In the genomic region with DNA sequence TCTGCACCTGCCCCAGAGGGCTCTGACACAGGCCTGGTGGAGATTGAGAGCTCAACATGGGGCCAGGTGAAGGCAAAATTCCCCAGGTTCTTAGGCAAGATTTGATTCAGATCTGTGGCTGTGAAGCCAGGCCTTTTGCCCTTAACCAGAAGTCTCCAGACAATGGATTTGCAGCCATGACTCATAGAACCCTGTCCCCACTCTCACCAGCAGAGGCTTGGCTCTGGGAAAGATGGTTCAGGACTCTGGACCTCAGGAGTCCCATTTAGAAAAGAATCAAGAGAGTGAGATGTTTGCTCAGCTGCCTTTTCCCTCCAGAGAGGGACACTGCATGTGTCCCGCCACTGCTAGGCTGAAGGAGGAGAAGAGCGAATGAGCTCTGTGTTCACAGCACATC, we compare ENCODE assay signal across 8 cellular contexts.
DNase-seq lines count a peak whose midpoint lies in the region; ATAC-seq and TF ChIP-seq lines count a peak whose summit lies in the region.

No MANE protein-coding gene starts in this region.

- H3K4me1 Mint-ChIP-seq in stimulated activated naive CD8-positive, alpha-beta T cell treated with anti-CD3 and anti-CD28 coated beads, Interleukin-15, Interleukin-2, amounts not matched to agents 100 ng/mL and 50 ng/mL, for 24 hours (ENCODE audit: low read depth) = peaks cover 88% of the 10 kb centered on the region
- H3K4me1 Mint-ChIP-seq in T-helper 2 cell treated with Interferon-gamma antibody and Interleukin-4, amounts not matched to agents 5 μg/mL and 100 μg/mL, for 36 hours (ENCODE audit: low read depth) = peaks cover 55% of the 10 kb centered on the region

- peak overlapping the region; percentile 70 for H3K4me3 Mint-ChIP-seq in stimulated activated naive CD8-positive, alpha-beta T cell treated with anti-CD3 and anti-CD28 coated beads, Interleukin-15, Interleukin-2, amounts not matched to agents 100 ng/mL and 50 ng/mL, for 24 hours
- H3K4me3 Mint-ChIP-seq in T-helper 2 cell treated with Interferon-gamma antibody and Interleukin-4, amounts not matched to agents 5 μg/mL and 100 μg/mL, for 36 hours = peak overlapping the region; percentile 76

- H3K4me3 ChIP-seq in gastrocnemius medialis = no peak overlapping the region

- ATAC-seq in stimulated activated naive CD8-positive, alpha-beta T cell treated with anti-CD3 and anti-CD28 coated beads, Interleukin-15, Interleukin-2, amounts not matched to agents 100 U/mL and 50 U/mL, for 24 hours = no peak
- no peak for ATAC-seq in gastrocnemius medialis

- no peak for DNase-seq in stimulated activated naive CD8-positive, alpha-beta T cell treated with anti-CD3 and anti-CD28 coated beads, Interleukin-15, Interleukin-2, amounts not matched to agents 100 U/mL and 50 U/mL, for 24 hours
- DNase-seq in T-helper 2 cell treated with Interferon-gamma antibody and Interleukin-4, amounts not matched to agents 5 μg/mL and 100 μg/mL, for 36 hours (ENCODE audit: low spot score) = no peak
- DNase-seq in glomerular endothelial cell (ENCODE audit: extremely low read depth, low read depth, low spot score) (peak; percentile 29), COLO829 (ENCODE audit: low spot score) (no peak), gastrocnemius medialis (no peak), HuH-7.5 (ENCODE audit: low spot score) (no peak), NCI-H1105 treated with DMSO at 0.1 percent for 48 hours (lab: John Stamatoyannopoulos, UW) (no peak)

- H3K27ac ChIP-seq in gastrocnemius medialis = no peak overlapping the region

- H3K27me3 ChIP-seq in gastrocnemius medialis = no peaks in the 10 kb centered on the region

- TF ChIP-seq POLR2A in gastrocnemius medialis (IDR thresholded peaks at IDR 0.05) = no peak

- TF ChIP-seq CTCF in gastrocnemius medialis (IDR thresholded peaks at IDR 0.05 in 4 of 5, conservative IDR thresholded peaks at IDR 0.05 in 1 of 5) = peak in 1 of 5 experiments; percentile 11

- in situ Hi-C loops in gastrocnemius medialis (cut with MboI; ENCODE audit: low sequenced_read_pairs in 4 of 4) = no loop called here

- no peaks in the 10 kb centered on the region for H3K9me3 ChIP-seq in gastrocnemius medialis

- no peaks in the 10 kb centered on the region for H3K27me3 Mint-ChIP-seq in stimulated activated naive CD8-positive, alpha-beta T cell treated with anti-CD3 and anti-CD28 coated beads, Interleukin-15, Interleukin-2, amounts not matched to agents 100 ng/mL and 50 ng/mL, for 24 hours
- peaks cover 65% of the 10 kb centered on the region for H3K27me3 Mint-ChIP-seq in T-helper 2 cell treated with Interferon-gamma antibody and Interleukin-4, amounts not matched to agents 5 μg/mL and 100 μg/mL, for 36 hours (ENCODE audit: low read depth)

- peak overlapping the region; percentile 76 for H3K27ac Mint-ChIP-seq in stimulated activated naive CD8-positive, alpha-beta T cell treated with anti-CD3 and anti-CD28 coated beads, Interleukin-15, Interleukin-2, amounts not matched to agents 100 ng/mL and 50 ng/mL, for 24 hours
- peak overlapping the region; percentile 79 for H3K27ac Mint-ChIP-seq in T-helper 2 cell treated with Interferon-gamma antibody and Interleukin-4, amounts not matched to agents 5 μg/mL and 100 μg/mL, for 36 hours

- H3K36me3 ChIP-seq in gastrocnemius medialis = no peaks in the 10 kb centered on the region

- no peaks in the 10 kb centered on the region for H3K9me3 Mint-ChIP-seq in stimulated activated naive CD8-positive, alpha-beta T cell treated with anti-CD3 and anti-CD28 coated beads, Interleukin-15, Interleukin-2, amounts not matched to agents 100 ng/mL and 50 ng/mL, for 24 hours
- no peaks in the 10 kb centered on the region for H3K9me3 Mint-ChIP-seq in T-helper 2 cell treated with Interferon-gamma antibody and Interleukin-4, amounts not matched to agents 5 μg/mL and 100 μg/mL, for 36 hours

- H3K36me3 Mint-ChIP-seq in stimulated activated naive CD8-positive, alpha-beta T cell treated with anti-CD3 and anti-CD28 coated beads, Interleukin-15, Interleukin-2, amounts not matched to agents 100 ng/mL and 50 ng/mL, for 24 hours (ENCODE audit: low read depth) = peaks cover 3% of the 10 kb centered on the region
- no peaks in the 10 kb centered on the region for H3K36me3 Mint-ChIP-seq in T-helper 2 cell treated with Interferon-gamma antibody and Interleukin-4, amounts not matched to agents 5 μg/mL and 100 μg/mL, for 36 hours (ENCODE audit: low read depth)

- peaks cover 0 to 9% of the 10 kb centered on the region in 2 donors for H3K4me1 ChIP-seq in gastrocnemius medialis

- intact Hi-C loops in gastrocnemius medialis (cut with DNase I; ENCODE audit: low total_unique reads) = no loop called here
